28 cellular contexts compared by ENCODE assay signal in genomic region chr16:84746231-84746630, GRCh38.
"Had no signal": no experiment of that assay in that cellular context is flagged by ENCODE, and none has a peak within 500 bp of the region (broad histone marks: within the 10 kb centered on the region; RNA-seq: fewer than 3 reads in every experiment).

No MANE protein-coding gene starts in this region.

- H3K9me3 ChIP-seq: ascending aorta had no signal

- H3K4me3 Mint-ChIP-seq: activated CD4-positive, alpha-beta memory T cell treated with anti-CD3 and anti-CD28 coated beads, Interleukin-2, amount 10 ng/mL, durations not matched to agents 7 days and 5 days; activated CD4-positive, alpha-beta T cell treated with anti-CD3 and anti-CD28 coated beads, Interleukin-2, amount 10 ng/mL, durations not matched to agents 7 days and 5 days; activated naive CD4-positive, alpha-beta T cell treated with anti-CD3 and anti-CD28 coated beads, Interleukin-2, amount 10 ng/mL, durations not matched to agents 7 days and 5 days; activated naive CD8-positive, alpha-beta T cell treated with anti-CD3 and anti-CD28 coated beads, Interleukin-2, amount 10 ng/mL, durations not matched to agents 7 days and 5 days; activated T-cell treated with anti-CD3 and anti-CD28 coated beads, Interleukin-2, amount 50 U/mL, for 24 hours; activated T-cell treated with anti-CD3 and anti-CD28 coated beads, Interleukin-2, amount 50 U/mL, for 72 hours; brain; central memory CD8-positive, alpha-beta T cell; dendritic cell treated with granulocyte-macrophage colony-stimulating factor and Interleukin-4, amounts not matched to agents 40 ng/mL and 50 ng/mL, for 4 days; endodermal cell had no signal

- H3K4me3 ChIP-seq: ascending aorta, coronary artery, dorsolateral prefrontal cortex had no signal

- H3K27me3 Mint-ChIP-seq: activated CD4-positive, alpha-beta memory T cell treated with anti-CD3 and anti-CD28 coated beads, Interleukin-2, amount 10 ng/mL, durations not matched to agents 7 days and 5 days; activated CD4-positive, alpha-beta T cell treated with anti-CD3 and anti-CD28 coated beads, Interleukin-2, amount 10 ng/mL, durations not matched to agents 7 days and 5 days; activated naive CD4-positive, alpha-beta T cell treated with anti-CD3 and anti-CD28 coated beads, Interleukin-2, amount 10 ng/mL, durations not matched to agents 7 days and 5 days; activated naive CD8-positive, alpha-beta T cell treated with anti-CD3 and anti-CD28 coated beads, Interleukin-2, amount 10 ng/mL, durations not matched to agents 7 days and 5 days; activated T-cell treated with anti-CD3 and anti-CD28 coated beads, Interleukin-2, amount 50 U/mL, for 24 hours; brain; central memory CD8-positive, alpha-beta T cell; dendritic cell treated with granulocyte-macrophage colony-stimulating factor and Interleukin-4, amounts not matched to agents 40 ng/mL and 50 ng/mL, for 4 days had no signal

- H3K27me3 ChIP-seq: ascending aorta, dorsolateral prefrontal cortex had no signal

- H3K36me3 ChIP-seq: WERI-Rb-1 had no signal

- DNase-seq: activated CD4-positive, alpha-beta memory T cell treated with anti-CD3 and anti-CD28 coated beads, Interleukin-2, amount 10 ng/mL, durations not matched to agents 7 days and 5 days; activated CD4-positive, alpha-beta T cell treated with anti-CD3 and anti-CD28 coated beads for 1 hour; activated CD4-positive, alpha-beta T cell treated with anti-CD3 and anti-CD28 coated beads for 4 hours; activated CD4-positive, alpha-beta T cell treated with anti-CD3 and anti-CD28 coated beads, Interleukin-2, amount 10 ng/mL, durations not matched to agents 7 days and 5 days; activated CD4-positive, alpha-beta T cell treated with anti-CD3 and anti-CD28 coated beads, Interleukin-2, amount 50 U/mL, for 4 hours; activated CD4-positive, CD25-positive, alpha-beta regulatory T cell; activated CD8-positive, alpha-beta memory T cell treated with anti-CD3 and anti-CD28 coated beads, Interleukin-2, amount 50 U/mL, for 48 hours; activated gamma-delta T cell; activated naive CD4-positive, alpha-beta T cell; activated naive CD4-positive, alpha-beta T cell treated with anti-CD3 and anti-CD28 coated beads, Interleukin-2, amount 10 ng/mL, durations not matched to agents 7 days and 5 days; activated naive CD8-positive, alpha-beta T cell treated with anti-CD3 and anti-CD28 coated beads, Interleukin-2, amount 10 ng/mL, durations not matched to agents 7 days and 5 days; activated T-cell treated with anti-CD3 and anti-CD28 coated beads for 4 hours; activated T-cell treated with anti-CD3 and anti-CD28 coated beads, Interleukin-2, amount 50 U/mL, for 24 hours; activated T-cell treated with anti-CD3 and anti-CD28 coated beads, Interleukin-2, amount 50 U/mL, for 72 hours; dorsolateral prefrontal cortex; effector memory CD4-positive, alpha-beta T cell; endodermal cell; foreskin fibroblast; head of caudate nucleus; T-helper 9 cell; WERI-Rb-1 had no signal

- H3K27ac ChIP-seq: ascending aorta, coronary artery, dorsolateral prefrontal cortex, WERI-Rb-1 had no signal

- H3K27ac Mint-ChIP-seq: activated CD4-positive, alpha-beta memory T cell treated with anti-CD3 and anti-CD28 coated beads, Interleukin-2, amount 10 ng/mL, durations not matched to agents 7 days and 5 days; activated CD4-positive, alpha-beta T cell treated with anti-CD3 and anti-CD28 coated beads, Interleukin-2, amount 10 ng/mL, durations not matched to agents 7 days and 5 days; activated naive CD4-positive, alpha-beta T cell treated with anti-CD3 and anti-CD28 coated beads, Interleukin-2, amount 10 ng/mL, durations not matched to agents 7 days and 5 days; activated naive CD4-positive, alpha-beta T cell treated with anti-CD3 and anti-CD28 coated beads, Interleukin-2, amount 50 U/mL, for 72 hours; activated naive CD8-positive, alpha-beta T cell treated with anti-CD3 and anti-CD28 coated beads, Interleukin-2, amount 10 ng/mL, durations not matched to agents 7 days and 5 days; activated T-cell treated with anti-CD3 and anti-CD28 coated beads, Interleukin-2, amount 50 U/mL, for 24 hours; activated T-cell treated with anti-CD3 and anti-CD28 coated beads, Interleukin-2, amount 50 U/mL, for 72 hours; brain; dendritic cell treated with granulocyte-macrophage colony-stimulating factor and Interleukin-4, amounts not matched to agents 40 ng/mL and 50 ng/mL, for 4 days; endodermal cell had no signal

- ATAC-seq: activated naive CD4-positive, alpha-beta T cell treated with anti-CD3 and anti-CD28 coated beads, Interleukin-2, amount 50 U/mL, for 72 hours; activated T-cell treated with anti-CD3 and anti-CD28 coated beads, Interleukin-2, amount 50 U/mL, for 72 hours; esophagus mucosa had no signal
